In genomic region chr17:76738468-76738850, GRCh38 we compare ENCODE assay signal across 1 cellular context.
TF ChIP-seq lines count a peak whose summit lies in the region.

No MANE protein-coding gene starts in this region.

TF ChIP-seq in H1, 55 proteins besides CTCF, POLR2A, EP300 and RAD21:
- TF ChIP-seq SP4 (IDR thresholded peaks at IDR 0.05; ENCODE audit: low read length), result no peak
- no peak for TF ChIP-seq CTBP2 (IDR thresholded peaks at IDR 0.05; ENCODE audit: borderline replicate concordance, insufficient read depth, insufficient read length, low read length)
- no peak for TF ChIP-seq KDM5A (IDR thresholded peaks at IDR 0.05; ENCODE audit: low read length)
- TF ChIP-seq, protein P1, sequence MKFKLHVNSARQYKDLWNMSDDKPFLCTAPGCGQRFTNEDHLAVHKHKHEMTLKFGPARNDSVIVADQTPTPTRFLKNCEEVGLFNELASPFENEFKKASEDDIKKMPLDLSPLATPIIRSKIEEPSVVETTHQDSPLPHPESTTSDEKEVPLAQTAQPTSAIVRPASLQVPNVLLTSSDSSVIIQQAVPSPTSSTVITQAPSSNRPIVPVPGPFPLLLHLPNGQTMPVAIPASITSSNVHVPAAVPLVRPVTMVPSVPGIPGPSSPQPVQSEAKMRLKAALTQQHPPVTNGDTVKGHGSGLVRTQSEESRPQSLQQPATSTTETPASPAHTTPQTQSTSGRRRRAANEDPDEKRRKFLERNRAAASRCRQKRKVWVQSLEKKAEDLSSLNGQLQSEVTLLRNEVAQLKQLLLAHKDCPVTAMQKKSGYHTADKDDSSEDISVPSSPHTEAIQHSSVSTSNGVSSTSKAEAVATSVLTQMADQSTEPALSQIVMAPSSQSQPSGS (IDR thresholded peaks at IDR 0.05; ENCODE audit: low read length), result no peak
- no peak for TF ChIP-seq POU5F1 (IDR thresholded peaks at IDR 0.05; ENCODE audit: low read depth, low read length)
- no peak for TF ChIP-seq CREB1 (IDR thresholded peaks at IDR 0.05)
- TF ChIP-seq SP2 (IDR thresholded peaks at IDR 0.05; ENCODE audit: low read length), result no peak
- no peak for TF ChIP-seq CHD1 (IDR thresholded peaks at IDR 0.05; ENCODE audit: low read depth, low read length)
- TF ChIP-seq RBBP5 (IDR thresholded peaks at IDR 0.05; ENCODE audit: borderline replicate concordance, low read depth, low read length), result no peak
- no peak for TF ChIP-seq SIX5 (IDR thresholded peaks at IDR 0.05; ENCODE audit: low read depth, low read length)
- no peak for TF ChIP-seq BACH1 (IDR thresholded peaks at IDR 0.05; ENCODE audit: low read length)
- TF ChIP-seq SRF (IDR thresholded peaks at IDR 0.05; ENCODE audit: low read depth, low read length), result no peak
- TF ChIP-seq TAF7 (optimal IDR thresholded peaks at IDR 0.05; ENCODE audit: borderline replicate concordance, low read depth, low read length), result no peak
- no peak for TF ChIP-seq TEAD4 (IDR thresholded peaks at IDR 0.05; ENCODE audit: low read depth, low read length)
- TF ChIP-seq RXRA (IDR thresholded peaks at IDR 0.05; ENCODE audit: insufficient read depth, low read depth, low read length), result no peak
TF ChIP-seq in H1: peak in this region for 0.
